ENCODE assay signal across 8 cellular contexts in the genomic region with DNA sequence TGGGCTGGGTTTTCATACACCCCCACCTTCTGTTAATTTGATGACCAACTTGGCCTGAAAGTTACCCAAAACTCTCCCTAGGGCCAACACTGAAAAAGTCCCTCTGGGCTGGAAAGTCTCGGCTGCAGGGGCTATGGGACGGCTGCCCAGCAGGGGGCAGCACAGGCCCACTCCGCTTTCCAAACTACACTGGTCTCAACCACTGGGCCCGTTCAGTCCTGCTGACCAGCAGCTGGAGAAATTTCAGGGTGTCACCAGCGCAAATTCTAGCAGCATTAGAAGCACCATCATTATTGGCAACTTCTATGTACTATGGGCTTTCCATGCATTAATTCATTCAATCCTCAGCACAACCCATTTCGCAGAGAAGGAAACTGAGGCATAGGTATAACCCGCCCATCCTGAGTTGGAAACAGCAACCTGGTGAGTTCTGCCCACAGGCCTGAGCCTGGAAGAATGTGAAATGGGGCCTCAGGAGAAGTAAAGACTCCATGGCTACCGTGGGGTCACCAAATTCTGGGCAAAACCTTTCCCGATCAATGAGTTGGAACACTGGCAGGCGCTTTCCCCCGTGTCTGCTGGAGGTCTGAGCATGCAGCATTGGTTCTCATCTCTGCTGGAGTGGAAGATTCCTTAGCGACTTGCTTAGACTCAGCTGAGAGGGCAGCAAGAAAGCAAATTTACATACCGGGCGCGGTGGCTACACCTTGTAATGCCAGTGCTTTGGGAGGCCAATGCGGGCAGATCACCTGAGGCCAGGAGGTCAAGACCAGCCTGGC.
DNase-seq lines count a peak whose midpoint lies in the region; ATAC-seq and TF ChIP-seq lines count a peak whose summit lies in the region.

No MANE protein-coding gene starts in this region.

- peaks cover 100% of the 10 kb centered on the region for H3K36me3 Mint-ChIP-seq in dendritic cell treated with granulocyte-macrophage colony-stimulating factor and Interleukin-4, amounts not matched to agents 40 ng/mL and 50 ng/mL, for 4 days (ENCODE audit: low read depth)
- H3K36me3 Mint-ChIP-seq in memory B cell = peaks cover 40% of the 10 kb centered on the region

- peak; percentile 56 for ATAC-seq in GM18907 (IDR thresholded peaks at IDR 0.05; ENCODE audit: unreplicated experiment)
- peak; percentile 78 for ATAC-seq in memory B cell (ENCODE audit: low read depth)
- no peak for ATAC-seq in GM18873 (IDR thresholded peaks at IDR 0.05; ENCODE audit: low FRiP score, unreplicated experiment)

- H3K27ac Mint-ChIP-seq in dendritic cell treated with granulocyte-macrophage colony-stimulating factor and Interleukin-4, amounts not matched to agents 40 ng/mL and 50 ng/mL, for 4 days = peak overlapping the region; percentile 73
- H3K27ac Mint-ChIP-seq in memory B cell = peak overlapping the region; percentile 89

- H3K4me1 Mint-ChIP-seq in dendritic cell treated with granulocyte-macrophage colony-stimulating factor and Interleukin-4, amounts not matched to agents 40 ng/mL and 50 ng/mL, for 4 days (ENCODE audit: low read depth) = peaks cover 36% of the 10 kb centered on the region
- H3K4me1 Mint-ChIP-seq in memory B cell = peaks cover 22% of the 10 kb centered on the region

- H3K27me3 Mint-ChIP-seq in dendritic cell treated with granulocyte-macrophage colony-stimulating factor and Interleukin-4, amounts not matched to agents 40 ng/mL and 50 ng/mL, for 4 days = no peaks in the 10 kb centered on the region
- no peaks in the 10 kb centered on the region for H3K27me3 Mint-ChIP-seq in memory B cell

- H3K4me3 ChIP-seq in AG10803 (ENCODE audit: low read length) = no peak overlapping the region

- DNase-seq in AG10803 (ENCODE audit: low read depth) = peak; percentile 44
- DNase-seq in Kasumi-1 (lab: John Stamatoyannopoulos, UW) = peak; percentile 49 to 60
- peak; percentile 41 to 53 for DNase-seq in activated CD4-positive, alpha-beta T cell treated with anti-CD3 and anti-CD28 coated beads for 24 hours (ENCODE audit: low read depth in 2 of 2)
- peak; percentile 65 to 66 for DNase-seq in memory B cell (ENCODE audit: low spot score in 2 of 2)
- DNase-seq in stimulated activated CD8-positive, alpha-beta memory T cell treated with anti-CD3 and anti-CD28 coated beads, Interleukin-7, amount 100 ng/mL, for 24 hours (ENCODE audit: low read depth) = peak; percentile 41

- intact Hi-C loops in dendritic cell treated with granulocyte-macrophage colony-stimulating factor and Interleukin-4, amounts not matched to agents 40 ng/mL and 50 ng/mL, for 4 days (cut with micrococcal nuclease) = loop anchor here (2.0 to 5.0 kb wide), 2 partner anchors 58 to 313 kb away; no protein-coding TSS in a partner anchor

- no peak overlapping the region for H3K4me3 Mint-ChIP-seq in dendritic cell treated with granulocyte-macrophage colony-stimulating factor and Interleukin-4, amounts not matched to agents 40 ng/mL and 50 ng/mL, for 4 days
- H3K4me3 Mint-ChIP-seq in memory B cell = no peak overlapping the region

- peak; percentile 78 for TF ChIP-seq CTCF in AG10803 (conservative IDR thresholded peaks at IDR 0.05; ENCODE audit: low read length)

- peaks cover 9% of the 10 kb centered on the region for H3K9me3 Mint-ChIP-seq in dendritic cell treated with granulocyte-macrophage colony-stimulating factor and Interleukin-4, amounts not matched to agents 40 ng/mL and 50 ng/mL, for 4 days
- H3K9me3 Mint-ChIP-seq in memory B cell = no peaks in the 10 kb centered on the region
